1 cellular context compared by ENCODE assay signal in genomic region chr4:88523325-88524129, GRCh38.
A peak's percentile ranks its signal among the peaks of the same experiment; 100 is the strongest.
TF ChIP-seq lines count a peak whose summit lies in the region.

PYURF (minus strand) TSS chr4:88523776; CDS start chr4:88523700, 76 bp downstream.

TF ChIP-seq in HepG2, 621 proteins besides CTCF, POLR2A, EP300 and RAD21 (continued from another document and continues in another):
- TF ChIP-seq CSRNP2 (CRISPR knock-in tag; conservative IDR thresholded peaks at IDR 0.05; ENCODE audit: low read depth) (0 out of 2 replicates have a peak, but pooled peaks have one; percentile 57), CHD4 (IDR thresholded peaks at IDR 0.05; ENCODE audit: borderline replicate concordance, low read length) (no peak), ZNF678 (CRISPR knock-in tag; IDR thresholded peaks at IDR 0.05) (no peak), XBP1 (CRISPR knock-in tag; IDR thresholded peaks at IDR 0.05) (peak; percentile 21; the same call in 1 of the 2 replicates), ARID3A (IDR thresholded peaks at IDR 0.05; ENCODE audit: low read depth, low read length) (no peak), ZNF18 (CRISPR knock-in tag; IDR thresholded peaks at IDR 0.05; ENCODE audit: insufficient replicate concordance) (peak; percentile 76), BRD4 (CRISPR knock-in tag; IDR thresholded peaks at IDR 0.05) (peak; percentile 89), ZNF33B (CRISPR knock-in tag; IDR thresholded peaks at IDR 0.05) (peak; percentile 82; the same call in 1 of the 2 replicates), ZKSCAN8 (CRISPR knock-in tag; IDR thresholded peaks at IDR 0.05; ENCODE audit: borderline replicate concordance) (no peak; the same call in 1 of the 2 replicates), ISX (CRISPR knock-in tag; conservative IDR thresholded peaks at IDR 0.05) (0 out of 2 replicates have a peak, but pooled peaks have one; percentile 19), RBAK (CRISPR knock-in tag; IDR thresholded peaks at IDR 0.05) (no peak), YY1 (IDR thresholded peaks at IDR 0.05; ENCODE audit: insufficient read depth, insufficient replicate concordance, low read depth, low read length) (peak; percentile 76), ZFP62 (CRISPR knock-in tag; IDR thresholded peaks at IDR 0.05) (no peak), BCL6 (CRISPR knock-in tag; IDR thresholded peaks at IDR 0.05) (peak; percentile 90), TFDP1 (CRISPR knock-in tag; IDR thresholded peaks at IDR 0.05; ENCODE audit: borderline replicate concordance) (peak; percentile 73; the same call in 1 of the 2 replicates), MTA1 (CRISPR knock-in tag; IDR thresholded peaks at IDR 0.05; ENCODE audit: borderline replicate concordance) (peak; percentile 85; the same call in 1 of the 2 replicates), ZNF878 (CRISPR knock-in tag; IDR thresholded peaks at IDR 0.05) (peak; percentile 70; the same call in 1 of the 2 replicates), NFE2L2 (IDR thresholded peaks at IDR 0.05; ENCODE audit: low read length) (no peak), RXRB (CRISPR knock-in tag; IDR thresholded peaks at IDR 0.05; ENCODE audit: borderline replicate concordance) (peak; percentile 46; the same call in 1 of the 2 replicates), MLLT10 (CRISPR knock-in tag; IDR thresholded peaks at IDR 0.05) (no peak), SRY (CRISPR knock-in tag; IDR thresholded peaks at IDR 0.05) (peak; percentile 91), RFX5 (IDR thresholded peaks at IDR 0.05; ENCODE audit: low read depth, low read length) (no peak), ZNF782 (CRISPR knock-in tag; IDR thresholded peaks at IDR 0.05; ENCODE audit: borderline replicate concordance) (peak; percentile 97), KDM6A (CRISPR knock-in tag; IDR thresholded peaks at IDR 0.05; ENCODE audit: low read depth) (no peak), NPAS2 (CRISPR knock-in tag; IDR thresholded peaks at IDR 0.05; ENCODE audit: borderline replicate concordance) (no peak), ZSCAN29 (CRISPR knock-in tag; conservative IDR thresholded peaks at IDR 0.05) (no peak), ZNF251 (CRISPR knock-in tag; IDR thresholded peaks at IDR 0.05) (no peak), SP2 (CRISPR knock-in tag; IDR thresholded peaks at IDR 0.05) (peak; percentile 55; the same call in 1 of the 2 replicates)
- TF ChIP-seq, protein P1, sequence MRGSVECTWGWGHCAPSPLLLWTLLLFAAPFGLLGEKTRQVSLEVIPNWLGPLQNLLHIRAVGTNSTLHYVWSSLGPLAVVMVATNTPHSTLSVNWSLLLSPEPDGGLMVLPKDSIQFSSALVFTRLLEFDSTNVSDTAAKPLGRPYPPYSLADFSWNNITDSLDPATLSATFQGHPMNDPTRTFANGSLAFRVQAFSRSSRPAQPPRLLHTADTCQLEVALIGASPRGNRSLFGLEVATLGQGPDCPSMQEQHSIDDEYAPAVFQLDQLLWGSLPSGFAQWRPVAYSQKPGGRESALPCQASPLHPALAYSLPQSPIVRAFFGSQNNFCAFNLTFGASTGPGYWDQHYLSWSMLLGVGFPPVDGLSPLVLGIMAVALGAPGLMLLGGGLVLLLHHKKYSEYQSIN (CRISPR knock-in tag; IDR thresholded peaks at IDR 0.05; ENCODE audit: borderline replicate concordance) = peak; percentile 78; the same call in 1 of the 2 replicates
- TF ChIP-seq, protein P2, sequence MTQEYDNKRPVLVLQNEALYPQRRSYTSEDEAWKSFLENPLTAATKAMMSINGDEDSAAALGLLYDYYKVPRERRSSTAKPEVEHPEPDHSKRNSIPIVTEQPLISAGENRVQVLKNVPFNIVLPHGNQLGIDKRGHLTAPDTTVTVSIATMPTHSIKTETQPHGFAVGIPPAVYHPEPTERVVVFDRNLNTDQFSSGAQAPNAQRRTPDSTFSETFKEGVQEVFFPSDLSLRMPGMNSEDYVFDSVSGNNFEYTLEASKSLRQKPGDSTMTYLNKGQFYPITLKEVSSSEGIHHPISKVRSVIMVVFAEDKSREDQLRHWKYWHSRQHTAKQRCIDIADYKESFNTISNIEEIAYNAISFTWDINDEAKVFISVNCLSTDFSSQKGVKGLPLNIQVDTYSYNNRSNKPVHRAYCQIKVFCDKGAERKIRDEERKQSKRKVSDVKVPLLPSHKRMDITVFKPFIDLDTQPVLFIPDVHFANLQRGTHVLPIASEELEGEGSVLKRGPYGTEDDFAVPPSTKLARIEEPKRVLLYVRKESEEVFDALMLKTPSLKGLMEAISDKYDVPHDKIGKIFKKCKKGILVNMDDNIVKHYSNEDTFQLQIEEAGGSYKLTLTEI (CRISPR knock-in tag; conservative IDR thresholded peaks at IDR 0.05) = no peak
- TF ChIP-seq, protein P3, sequence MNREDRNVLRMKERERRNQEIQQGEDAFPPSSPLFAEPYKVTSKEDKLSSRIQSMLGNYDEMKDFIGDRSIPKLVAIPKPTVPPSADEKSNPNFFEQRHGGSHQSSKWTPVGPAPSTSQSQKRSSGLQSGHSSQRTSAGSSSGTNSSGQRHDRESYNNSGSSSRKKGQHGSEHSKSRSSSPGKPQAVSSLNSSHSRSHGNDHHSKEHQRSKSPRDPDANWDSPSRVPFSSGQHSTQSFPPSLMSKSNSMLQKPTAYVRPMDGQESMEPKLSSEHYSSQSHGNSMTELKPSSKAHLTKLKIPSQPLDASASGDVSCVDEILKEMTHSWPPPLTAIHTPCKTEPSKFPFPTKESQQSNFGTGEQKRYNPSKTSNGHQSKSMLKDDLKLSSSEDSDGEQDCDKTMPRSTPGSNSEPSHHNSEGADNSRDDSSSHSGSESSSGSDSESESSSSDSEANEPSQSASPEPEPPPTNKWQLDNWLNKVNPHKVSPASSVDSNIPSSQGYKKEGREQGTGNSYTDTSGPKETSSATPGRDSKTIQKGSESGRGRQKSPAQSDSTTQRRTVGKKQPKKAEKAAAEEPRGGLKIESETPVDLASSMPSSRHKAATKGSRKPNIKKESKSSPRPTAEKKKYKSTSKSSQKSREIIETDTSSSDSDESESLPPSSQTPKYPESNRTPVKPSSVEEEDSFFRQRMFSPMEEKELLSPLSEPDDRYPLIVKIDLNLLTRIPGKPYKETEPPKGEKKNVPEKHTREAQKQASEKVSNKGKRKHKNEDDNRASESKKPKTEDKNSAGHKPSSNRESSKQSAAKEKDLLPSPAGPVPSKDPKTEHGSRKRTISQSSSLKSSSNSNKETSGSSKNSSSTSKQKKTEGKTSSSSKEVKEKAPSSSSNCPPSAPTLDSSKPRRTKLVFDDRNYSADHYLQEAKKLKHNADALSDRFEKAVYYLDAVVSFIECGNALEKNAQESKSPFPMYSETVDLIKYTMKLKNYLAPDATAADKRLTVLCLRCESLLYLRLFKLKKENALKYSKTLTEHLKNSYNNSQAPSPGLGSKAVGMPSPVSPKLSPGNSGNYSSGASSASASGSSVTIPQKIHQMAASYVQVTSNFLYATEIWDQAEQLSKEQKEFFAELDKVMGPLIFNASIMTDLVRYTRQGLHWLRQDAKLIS (CRISPR knock-in tag; IDR thresholded peaks at IDR 0.05) = no peak; the same call in 1 of the 2 replicates
- TF ChIP-seq, protein P4, sequence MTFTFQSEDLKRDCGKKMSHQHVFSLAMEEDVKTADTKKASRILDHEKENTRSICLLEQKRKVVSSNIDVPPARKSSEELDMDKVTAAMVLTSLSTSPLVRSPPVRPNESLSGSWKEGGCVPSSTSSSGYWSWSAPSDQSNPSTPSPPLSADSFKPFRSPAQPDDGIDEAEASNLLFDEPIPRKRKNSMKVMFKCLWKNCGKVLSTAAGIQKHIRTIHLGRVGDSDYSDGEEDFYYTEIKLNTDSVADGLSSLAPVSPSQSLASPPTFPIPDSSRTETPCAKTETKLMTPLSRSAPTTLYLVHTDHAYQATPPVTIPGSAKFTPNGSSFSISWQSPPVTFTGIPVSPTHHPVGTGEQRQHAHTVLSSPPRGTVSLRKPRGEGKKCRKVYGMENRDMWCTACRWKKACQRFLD (CRISPR knock-in tag; IDR thresholded peaks at IDR 0.05; ENCODE audit: borderline replicate concordance) = peak; percentile 93; the same call in 1 of the 2 replicates
